ENCODE assay signal across 18 cellular contexts in the genomic region with DNA sequence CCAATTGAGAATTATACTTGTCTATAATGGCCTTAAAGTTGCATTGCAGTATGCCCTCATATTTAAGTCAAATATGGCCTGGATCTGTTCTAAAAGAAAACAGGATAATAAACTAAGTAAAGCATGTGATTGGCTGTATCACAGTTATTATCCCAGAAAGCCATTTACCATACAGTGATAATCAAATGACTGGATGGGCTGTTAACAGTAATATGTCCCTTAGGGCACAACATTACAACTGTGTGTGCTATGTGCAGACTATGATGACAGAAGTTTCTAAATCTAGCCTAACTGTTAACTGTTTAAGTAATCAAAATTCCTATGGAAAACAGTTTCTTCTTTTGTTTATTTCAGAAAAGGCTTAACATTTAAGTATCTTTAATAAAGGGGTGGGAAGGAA.
DNase-seq lines count a peak whose midpoint lies in the region; ATAC-seq and TF ChIP-seq lines count a peak whose summit lies in the region.
"Had no signal": no experiment of that assay in that cellular context is flagged by ENCODE, and none has a peak within 500 bp of the region (broad histone marks: within the 10 kb centered on the region; RNA-seq: fewer than 3 reads in every experiment).

No MANE protein-coding gene starts in this region.

- peak overlapping the region; percentile 1 for H3K9ac ChIP-seq in Loucy (ENCODE audit: low read depth, low read length, poor library complexity, severe bottlenecking)
- H3K9ac ChIP-seq: BLaER1 treated with 17β-estradiol and CSF1 and Interleukin-3, amounts not matched to agents 10 nM and 100 nM had no signal

- H3K36me3 ChIP-seq in Loucy (ENCODE audit: insufficient read depth, low read length), result no peaks in the 10 kb centered on the region
- H3K36me3 ChIP-seq: BLaER1 treated with 17β-estradiol and CSF1 and Interleukin-3, amounts not matched to agents 10 nM and 100 nM had no signal

- DNase-seq in activated T-cell treated with anti-CD3 and anti-CD28 coated beads, Interleukin-2, amount 50 U/mL, for 72 hours, result no peak
- DNase-seq in activated T-cell treated with anti-CD3 and anti-CD28 coated beads for 4 hours (no peak), foreskin melanocyte (peak; percentile 64), iPS-NIHi11 (ENCODE audit: low spot score) (no peak), NCI-H82 treated with DMSO at 0.1 percent for 48 hours (lab: John Stamatoyannopoulos, UW; ENCODE audit: unreplicated experiment) (no peak)
- DNase-seq: AML-193; Caco-2; Calu3; CD4-positive, alpha-beta T cell; CD8-positive, alpha-beta T cell; DMS79 treated with DMSO at 0.1 percent for 48 hours; GF-D8 had no signal

- H3F3A ChIP-seq in Loucy (ENCODE audit: low read depth), result peaks cover 12% of the 10 kb centered on the region; the same call in 1 of the 2 replicates

- H4K20me1 ChIP-seq in Loucy (ENCODE audit: insufficient read depth, low read length, poor library complexity, severe bottlenecking), result no peaks in the 10 kb centered on the region
- H4K20me1 ChIP-seq: BLaER1 treated with 17β-estradiol and CSF1 and Interleukin-3, amounts not matched to agents 10 nM and 100 nM had no signal

- H3K4me1 ChIP-seq in Loucy (ENCODE audit: insufficient read depth, low read length, poor library complexity, severe bottlenecking), result peaks cover 47% of the 10 kb centered on the region
- H3K4me1 ChIP-seq: A549; BLaER1 treated with 17β-estradiol and CSF1 and Interleukin-3, amounts not matched to agents 10 nM and 100 nM; Caco-2 had no signal

- no peaks in the 10 kb centered on the region for H3K79me2 ChIP-seq in Loucy (ENCODE audit: insufficient read depth, low read length)

- peak overlapping the region; percentile 2 for H3K27ac Mint-ChIP-seq in activated T-cell treated with anti-CD3 and anti-CD28 coated beads, Interleukin-2, amount 50 U/mL, for 72 hours
- H3K27ac Mint-ChIP-seq: B cell; CD8-positive, alpha-beta T cell had no signal

- H3K9me2 ChIP-seq in Loucy (replicated peaks; ENCODE audit: low read depth, low read length), result no peaks in the 10 kb centered on the region

- no peaks in the 10 kb centered on the region for H3K9me3 ChIP-seq in Loucy (ENCODE audit: insufficient read depth, low read depth, low read length)
- H3K9me3 ChIP-seq: A549; BLaER1 treated with 17β-estradiol and CSF1 and Interleukin-3, amounts not matched to agents 10 nM and 100 nM; Caco-2 had no signal

- peak overlapping the region; percentile 48 for H3K4me2 ChIP-seq in Loucy (ENCODE audit: low read depth, low read length, poor library complexity, severe bottlenecking)
- H3K4me2 ChIP-seq: A549; BLaER1 treated with 17β-estradiol and CSF1 and Interleukin-3, amounts not matched to agents 10 nM and 100 nM had no signal

- no peaks in the 10 kb centered on the region for H3K36me3 Mint-ChIP-seq in activated T-cell treated with anti-CD3 and anti-CD28 coated beads, Interleukin-2, amount 50 U/mL, for 72 hours (ENCODE audit: insufficient read depth in 2 of 2)

- H3K4me3 Mint-ChIP-seq in activated T-cell treated with anti-CD3 and anti-CD28 coated beads, Interleukin-2, amount 50 U/mL, for 72 hours, result no peak overlapping the region
- H3K4me3 Mint-ChIP-seq: B cell; CD4-positive, alpha-beta T cell; CD8-positive, alpha-beta T cell had no signal

- H3K9me3 Mint-ChIP-seq in activated T-cell treated with anti-CD3 and anti-CD28 coated beads, Interleukin-2, amount 50 U/mL, for 72 hours, result peaks cover 4 to 5% of the 10 kb centered on the region in 2 donors
- H3K9me3 Mint-ChIP-seq: CD8-positive, alpha-beta T cell had no signal

- H2AFZ ChIP-seq in Loucy (ENCODE audit: low read length), result no peak overlapping the region

- H3K27me3 ChIP-seq in Loucy (ENCODE audit: insufficient read depth, low read length, poor library complexity, severe bottlenecking), result no peaks in the 10 kb centered on the region
- H3K27me3 ChIP-seq: BLaER1 treated with 17β-estradiol and CSF1 and Interleukin-3, amounts not matched to agents 10 nM and 100 nM had no signal

- TF ChIP-seq CTCF in Loucy (conservative IDR thresholded peaks at IDR 0.05; ENCODE audit: low read length), result no peak

- no peaks in the 10 kb centered on the region for H3K27me3 Mint-ChIP-seq in activated T-cell treated with anti-CD3 and anti-CD28 coated beads, Interleukin-2, amount 50 U/mL, for 72 hours (ENCODE audit: low read depth)
- H3K27me3 Mint-ChIP-seq: B cell; CD4-positive, alpha-beta T cell had no signal

- no peak for ATAC-seq in activated T-cell treated with anti-CD3 and anti-CD28 coated beads, Interleukin-2, amount 50 U/mL, for 72 hours (replicated peaks in 1 of 2)
- ATAC-seq in SK-N-SH treated with all-trans-retinoic acid at 6 μM for 48 hours (no peak; the same call in 2 of the 3 replicates), GM19035 (IDR thresholded peaks at IDR 0.05; ENCODE audit: unreplicated experiment) (no peak)
- ATAC-seq: A549; CD8-positive, alpha-beta T cell had no signal

- H3K4me3 ChIP-seq in Loucy (ENCODE audit: low read length, poor library complexity, severe bottlenecking), result peak overlapping the region; percentile 37
- H3K4me3 ChIP-seq: A549; BLaER1 treated with 17β-estradiol and CSF1 and Interleukin-3, amounts not matched to agents 10 nM and 100 nM had no signal

- H3K4me1 Mint-ChIP-seq in activated T-cell treated with anti-CD3 and anti-CD28 coated beads, Interleukin-2, amount 50 U/mL, for 72 hours (ENCODE audit: low read depth), result no peaks in the 10 kb centered on the region
- H3K4me1 Mint-ChIP-seq: B cell had no signal

TF ChIP-seq in SK-N-SH treated with all-trans-retinoic acid at 6 μM for 48 hours, 23 proteins besides CTCF, POLR2A, EP300 and RAD21:
- no peak for TF ChIP-seq PPARA (CRISPR knock-in tag; IDR thresholded peaks at IDR 0.05; ENCODE audit: borderline replicate concordance)
- TF ChIP-seq TCF4 (CRISPR knock-in tag; IDR thresholded peaks at IDR 0.05; ENCODE audit: borderline replicate concordance), result peak; percentile 29; the same call in 1 of the 2 replicates
- no peak for TF ChIP-seq RARB (CRISPR knock-in tag; IDR thresholded peaks at IDR 0.05)
- TF ChIP-seq OSR1 (CRISPR knock-in tag; IDR thresholded peaks at IDR 0.05), result no peak
